ENCODE assay signal across 15 cellular contexts in the genomic region with DNA sequence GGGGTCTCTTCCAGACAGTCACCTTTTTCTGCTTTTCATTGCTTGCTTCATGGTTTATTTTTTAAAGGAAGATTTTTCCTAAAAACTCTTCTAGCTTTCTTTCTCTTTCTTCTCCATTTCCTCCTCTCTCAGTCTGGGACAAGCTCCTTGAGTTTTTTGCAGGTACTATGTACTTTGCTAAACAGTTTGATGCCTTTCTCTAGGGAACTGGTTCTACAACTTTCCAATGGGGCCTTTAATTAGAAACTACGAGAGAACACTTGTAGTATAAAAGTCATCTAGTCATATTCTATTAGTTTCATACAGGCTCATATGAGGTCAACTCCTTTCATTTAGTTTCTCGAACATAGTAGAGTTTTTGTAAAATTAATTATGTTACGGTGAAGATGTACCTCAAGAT.
DNase-seq lines count a peak whose midpoint lies in the region; ATAC-seq and TF ChIP-seq lines count a peak whose summit lies in the region.
"Had no signal": no experiment of that assay in that cellular context is flagged by ENCODE, and none has a peak within 500 bp of the region (broad histone marks: within the 10 kb centered on the region; RNA-seq: fewer than 3 reads in every experiment).

No MANE protein-coding gene starts in this region.

- H3K27me3 ChIP-seq in CD8-positive, alpha-beta T cell (ENCODE audit: insufficient read depth, low read length) = no peaks in the 10 kb centered on the region
- no peaks in the 10 kb centered on the region for H3K27me3 ChIP-seq in breast epithelium

- peaks cover 87% of the 10 kb centered on the region for H3K36me3 ChIP-seq in CD8-positive, alpha-beta T cell (ENCODE audit: insufficient read depth, low read length)
- H3K36me3 ChIP-seq in breast epithelium = no peaks in the 10 kb centered on the region

- no peaks in the 10 kb centered on the region for H3K27me3 Mint-ChIP-seq in natural killer cell (ENCODE audit: low read depth in 2 of 2)
- H3K27me3 Mint-ChIP-seq in natural killer cell treated with Interleukin-12 subunit alpha and Interleukin-12 subunit beta and Interleukin-15 and Interleukin-18, amount 100 ng/mL, for 72 hours = no peaks in the 10 kb centered on the region
- H3K27me3 Mint-ChIP-seq in activated naive CD8-positive, alpha-beta T cell treated with anti-CD3 and anti-CD28 coated beads for 36 hours = no peaks in the 10 kb centered on the region
- no peaks in the 10 kb centered on the region for H3K27me3 Mint-ChIP-seq in mesothelial cell of epicardium (ENCODE audit: low read depth)
- H3K27me3 Mint-ChIP-seq in CD8-positive, alpha-beta T cell (ENCODE audit: low read depth) = no peaks in the 10 kb centered on the region
- H3K27me3 Mint-ChIP-seq: CD4-positive, alpha-beta memory T cell had no signal

- H3K4me1 ChIP-seq in CD8-positive, alpha-beta T cell (ENCODE audit: insufficient read depth, low read length) = no peaks in the 10 kb centered on the region
- H3K4me1 ChIP-seq in breast epithelium = no peaks in the 10 kb centered on the region

- ATAC-seq in natural killer cell = no peak
- ATAC-seq in natural killer cell treated with Interleukin-12 subunit alpha and Interleukin-12 subunit beta and Interleukin-15 and Interleukin-18, amount 100 ng/mL, for 72 hours = no peak
- no peak for ATAC-seq in CD8-positive, alpha-beta T cell
- no peak for ATAC-seq in HG03571 (IDR thresholded peaks at IDR 0.05; ENCODE audit: unreplicated experiment)
- ATAC-seq: K562 had no signal

- TF ChIP-seq CTCF in natural killer cell (IDR thresholded peaks at IDR 0.05) (no peak), mesothelial cell of epicardium (IDR thresholded peaks at IDR 0.05; ENCODE audit: unreplicated experiment) (no peak), breast epithelium (IDR thresholded peaks at IDR 0.05) (no peak)
- TF ChIP-seq CTCF in CD8-positive, alpha-beta T cell (IDR thresholded peaks at IDR 0.05) = no peak

- H3K9me3 ChIP-seq in CD8-positive, alpha-beta T cell (ENCODE audit: low read length) = no peaks in the 10 kb centered on the region
- H3K9me3 ChIP-seq in breast epithelium = no peaks in the 10 kb centered on the region

- TF ChIP-seq POLR2A in breast epithelium (IDR thresholded peaks at IDR 0.05) = no peak

- no peak overlapping the region for H3K27ac ChIP-seq in CD8-positive, alpha-beta T cell (ENCODE audit: low read depth, low read length)
- no peak overlapping the region for H3K27ac ChIP-seq in breast epithelium
- H3K27ac ChIP-seq: HL-60 had no signal

- intact Hi-C loops in natural killer cell (cut with micrococcal nuclease) = no loop called here
- intact Hi-C loops in CD8-positive, alpha-beta T cell (cut with DNase I, micrococcal nuclease) = no loop called here
- intact Hi-C loops in breast epithelium (cut with DNase I; ENCODE audit: low total_unique reads) = no loop called here

- no peak overlapping the region for H3K4me3 ChIP-seq in CD8-positive, alpha-beta T cell (ENCODE audit: low read depth, low read length)
- H3K4me3 ChIP-seq in breast epithelium = no peak overlapping the region
- H3K4me3 ChIP-seq: K562 had no signal

- H3K27ac Mint-ChIP-seq in natural killer cell (peak overlapping the region; percentile 44 to 53), mesothelial cell of epicardium (peak overlapping the region; percentile 90)
- no peak overlapping the region for H3K27ac Mint-ChIP-seq in natural killer cell treated with Interleukin-12 subunit alpha and Interleukin-12 subunit beta and Interleukin-15 and Interleukin-18, amount 100 ng/mL, for 72 hours
- peak overlapping the region; percentile 40 for H3K27ac Mint-ChIP-seq in activated naive CD8-positive, alpha-beta T cell treated with anti-CD3 and anti-CD28 coated beads for 36 hours
- no peak overlapping the region for H3K27ac Mint-ChIP-seq in CD8-positive, alpha-beta T cell

- POLR2A ChIA-PET in CD8-positive, alpha-beta T cell (lab: Charles Lee) = no interaction called here

- H3K36me3 Mint-ChIP-seq in natural killer cell (peaks cover 68% of the 10 kb centered on the region), mesothelial cell of epicardium (peaks cover 3% of the 10 kb centered on the region)
- H3K36me3 Mint-ChIP-seq in natural killer cell treated with Interleukin-12 subunit alpha and Interleukin-12 subunit beta and Interleukin-15 and Interleukin-18, amount 100 ng/mL, for 72 hours = peaks cover 68% of the 10 kb centered on the region
- H3K36me3 Mint-ChIP-seq in activated naive CD8-positive, alpha-beta T cell treated with anti-CD3 and anti-CD28 coated beads for 36 hours = peaks cover 67% of the 10 kb centered on the region
- H3K36me3 Mint-ChIP-seq in CD8-positive, alpha-beta T cell = peaks cover 85% of the 10 kb centered on the region

- H3K4me1 Mint-ChIP-seq in natural killer cell (peaks cover 7 to 11% of the 10 kb centered on the region in 2 donors), mesothelial cell of epicardium (peaks cover 33% of the 10 kb centered on the region)
- H3K4me1 Mint-ChIP-seq in natural killer cell treated with Interleukin-12 subunit alpha and Interleukin-12 subunit beta and Interleukin-15 and Interleukin-18, amount 100 ng/mL, for 72 hours (ENCODE audit: low read depth in 2 of 2) = peaks cover 0 to 6% of the 10 kb centered on the region in 2 donors
- peaks cover 5% of the 10 kb centered on the region for H3K4me1 Mint-ChIP-seq in activated naive CD8-positive, alpha-beta T cell treated with anti-CD3 and anti-CD28 coated beads for 36 hours
- H3K4me1 Mint-ChIP-seq in CD8-positive, alpha-beta T cell (ENCODE audit: low read depth) = peaks cover 2% of the 10 kb centered on the region

- CTCF ChIA-PET in CD8-positive, alpha-beta T cell (lab: Charles Lee) = no interaction called here

- H3K4me3 Mint-ChIP-seq in natural killer cell (no peak overlapping the region), mesothelial cell of epicardium (no peak overlapping the region)
- no peak overlapping the region for H3K4me3 Mint-ChIP-seq in natural killer cell treated with Interleukin-12 subunit alpha and Interleukin-12 subunit beta and Interleukin-15 and Interleukin-18, amount 100 ng/mL, for 72 hours
- H3K4me3 Mint-ChIP-seq in activated naive CD8-positive, alpha-beta T cell treated with anti-CD3 and anti-CD28 coated beads for 36 hours = no peak overlapping the region
- no peak overlapping the region for H3K4me3 Mint-ChIP-seq in CD8-positive, alpha-beta T cell
- H3K4me3 Mint-ChIP-seq: CD4-positive, alpha-beta memory T cell had no signal

- DNase-seq in natural killer cell (no peak), mesothelial cell of epicardium (ENCODE audit: low spot score in 2 of 2, unreplicated experiment in 2 of 2) (no peak), breast epithelium (ENCODE audit: low spot score in 2 of 2) (no peak)
- no peak for DNase-seq in natural killer cell treated with Interleukin-12 subunit alpha and Interleukin-12 subunit beta and Interleukin-15 and Interleukin-18, amount 100 ng/mL, for 72 hours (ENCODE audit: low spot score)
- no peak for DNase-seq in activated naive CD8-positive, alpha-beta T cell treated with anti-CD3 and anti-CD28 coated beads for 36 hours
- no peak for DNase-seq in CD8-positive, alpha-beta T cell
- DNase-seq: ACHN; CD4-positive, alpha-beta memory T cell; GF-D8; NCI-H1048; NCI-H1694; NCI-H446 had no signal

- H3K9me3 Mint-ChIP-seq in natural killer cell (no peaks in the 10 kb centered on the region), mesothelial cell of epicardium (no peaks in the 10 kb centered on the region)
- no peaks in the 10 kb centered on the region for H3K9me3 Mint-ChIP-seq in natural killer cell treated with Interleukin-12 subunit alpha and Interleukin-12 subunit beta and Interleukin-15 and Interleukin-18, amount 100 ng/mL, for 72 hours
- no peaks in the 10 kb centered on the region for H3K9me3 Mint-ChIP-seq in activated naive CD8-positive, alpha-beta T cell treated with anti-CD3 and anti-CD28 coated beads for 36 hours
- no peaks in the 10 kb centered on the region for H3K9me3 Mint-ChIP-seq in CD8-positive, alpha-beta T cell

Comparison
In these comparisons a context has a peak if more than half of its experiments do, and no peak if none do; other contexts are left out.
1. H3K27ac Mint-ChIP-seq: peak in natural killer cell (2 of 2), activated naive CD8-positive, alpha-beta T cell treated with anti-CD3 and anti-CD28 coated beads for 36 hours (single experiment) and mesothelial cell of epicardium (single experiment); none in natural killer cell treated with Interleukin-12 subunit alpha and Interleukin-12 subunit beta and Interleukin-15 and Interleukin-18, amount 100 ng/mL, for 72 hours (0 of 2) and CD8-positive, alpha-beta T cell (single experiment).